ENCODE assay signal across 9 cellular contexts in the genomic region with DNA sequence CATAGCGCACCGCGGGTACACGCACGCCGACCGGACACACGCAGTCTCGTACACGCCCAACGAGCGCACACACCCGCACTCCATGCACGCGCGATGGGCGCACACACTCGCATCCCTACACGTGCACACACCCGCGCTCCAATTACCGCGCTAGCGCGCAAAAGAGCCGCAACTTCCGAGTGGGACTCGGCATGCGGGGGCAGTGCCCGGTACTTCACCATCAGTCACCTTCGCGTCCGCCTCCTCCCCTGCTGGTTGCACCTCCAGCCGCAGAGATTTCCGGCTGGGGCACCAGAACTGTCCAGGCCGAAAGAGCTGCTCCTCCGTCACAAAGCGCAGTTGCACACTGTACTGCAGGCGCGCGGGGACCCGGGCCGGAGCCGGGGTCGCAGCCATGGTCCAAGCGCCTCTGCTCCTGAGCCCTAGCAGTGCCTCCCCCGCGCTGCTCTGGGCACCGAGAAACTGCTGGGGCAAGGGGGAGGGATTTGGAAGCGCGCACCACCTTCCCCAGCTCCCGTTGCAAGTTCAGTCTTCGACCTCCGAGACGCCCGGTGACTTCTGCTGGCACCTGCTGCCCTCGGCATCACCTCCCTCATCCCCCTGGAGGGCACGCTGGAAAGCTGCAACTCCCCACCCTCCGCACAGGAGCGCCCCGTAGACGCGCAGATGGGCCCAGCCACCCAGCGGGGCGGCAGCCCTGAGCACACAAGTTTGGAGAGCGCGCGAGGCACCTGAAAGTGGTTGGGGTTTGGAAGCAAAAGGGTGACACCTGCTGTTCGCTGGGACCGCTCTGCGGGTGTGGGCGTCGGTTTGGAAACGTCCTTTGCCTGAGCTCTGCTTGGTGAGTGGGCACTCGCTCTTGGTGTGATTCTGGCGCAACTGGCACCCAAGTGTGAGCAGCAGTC.
A peak's percentile ranks its signal among the peaks of the same experiment; 100 is the strongest.
DNase-seq lines count a peak whose midpoint lies in the region; ATAC-seq, FAIRE-seq and TF ChIP-seq lines count a peak whose summit lies in the region.
"Had no signal": no experiment of that assay in that cellular context is flagged by ENCODE, and none has a peak within 500 bp of the region (broad histone marks: within the 10 kb centered on the region; RNA-seq: fewer than 3 reads in every experiment).

No MANE protein-coding gene starts in this region.

- no peaks in the 10 kb centered on the region for H3K9me3 Mint-ChIP-seq in stimulated activated effector memory CD8-positive, alpha-beta T cell treated with anti-CD3 and anti-CD28 coated beads, Interleukin-12 subunit alpha, Interleukin-12 subunit beta, amount 100 ng/mL, for 72 hours
- H3K9me3 Mint-ChIP-seq: CD8-positive, alpha-beta T cell had no signal

- H3K27ac Mint-ChIP-seq in stimulated activated effector memory CD8-positive, alpha-beta T cell treated with anti-CD3 and anti-CD28 coated beads, Interleukin-12 subunit alpha, Interleukin-12 subunit beta, amount 100 ng/mL, for 72 hours, result no peak overlapping the region
- H3K27ac Mint-ChIP-seq: CD8-positive, alpha-beta T cell had no signal

- H4K20me1 ChIP-seq in OCI-LY1 (ENCODE audit: insufficient read depth, low read length) (no peaks in the 10 kb centered on the region), mammary epithelial cell (ENCODE audit: insufficient read depth, low read length) (no peaks in the 10 kb centered on the region), HepG2 (ENCODE audit: insufficient read depth, low read length) (no peaks in the 10 kb centered on the region)

- H3K4me3 ChIP-seq in HUES48 (ENCODE audit: low read depth, low read length) (peak overlapping the region; percentile 79), OCI-LY1 (ENCODE audit: low read depth, low read length, poor library complexity, severe bottlenecking) (no peak overlapping the region), mammary epithelial cell (replicated peaks in 1 of 3; ENCODE audit: insufficient read depth in 1 of 3, low read depth in 2 of 3, low read length in 3 of 3) (peak overlapping the region in 2 of 3 experiments; percentile 24 to 26), HepG2 (replicated peaks in 1 of 3; ENCODE audit: insufficient read depth in 1 of 3, low read depth in 2 of 3, low read length in 3 of 3) (peak overlapping the region; percentile 32 to 68 (median 34); a peak in 4 of 6 replicates)

- peak; percentile 28 for FAIRE-seq in HepG2 (lab: Jason Lieb, UNC)

- TF ChIP-seq CTCF in OCI-LY1 (IDR thresholded peaks at IDR 0.05; ENCODE audit: low read length) (peak; percentile 35; the same call in 1 of the 2 replicates), mammary epithelial cell (conservative IDR thresholded peaks at IDR 0.05 in 1 of 2, IDR thresholded peaks at IDR 0.05 in 1 of 2; ENCODE audit: extremely low read depth in 1 of 2, insufficient read depth in 1 of 2, low read depth in 1 of 2, low read length in 2 of 2) (peak; percentile 38 to 68), HepG2 (CRISPR knock-in tag; IDR thresholded peaks at IDR 0.05) (peak; percentile 99)

- peak; percentile 57 for DNase-seq in activated CD8-positive, alpha-beta memory T cell treated with anti-CD3 and anti-CD28 coated beads for 24 hours
- DNase-seq in activated CD8-positive, alpha-beta memory T cell treated with anti-CD3 and anti-CD28 coated beads, Interleukin-2, amount 50 U/mL, for 4 hours, result no peak
- DNase-seq in mammary epithelial cell, result peak; percentile 60
- peak; percentile 64 for DNase-seq in HepG2 (ENCODE audit: low spot score)
- no peak for DNase-seq in stimulated activated effector memory CD8-positive, alpha-beta T cell treated with anti-CD3 and anti-CD28 coated beads, Interleukin-12 subunit alpha, Interleukin-12 subunit beta, amount 100 ng/mL, for 72 hours (ENCODE audit: low spot score in 2 of 2)

- intact Hi-C loops in mammary epithelial cell (cut with micrococcal nuclease), result loop anchor here (1.0 kb wide), 3 partner anchors 173 to 324 kb away; no protein-coding TSS in a partner anchor
- intact Hi-C loops in HepG2 (cut with micrococcal nuclease; ENCODE audit: unreplicated experiment), result loop anchor here (1.0 kb wide), 3 partner anchors 173 to 324 kb away; no protein-coding TSS in a partner anchor

- WGBS in mammary epithelial cell (ENCODE audit: low coverage, missing lambda C conversion rate), result 2% methylated on average over 22 of the region's 76 CpGs
- 66% methylated on average over 33 of the region's 76 CpGs for WGBS in HepG2 (ENCODE audit: low lambda C conversion rate)

- TF ChIP-seq EP300 in HepG2 (IDR thresholded peaks at IDR 0.05; ENCODE audit: low read depth in 2 of 2, low read length in 2 of 2), result no peak
- no peak for TF ChIP-seq EP300 in HepG2 (CRISPR knock-in tag; IDR thresholded peaks at IDR 0.05; ENCODE audit: borderline replicate concordance)

- H2AFZ ChIP-seq in OCI-LY1 (ENCODE audit: low read length), result no peak overlapping the region
- H2AFZ ChIP-seq in mammary epithelial cell (ENCODE audit: low read depth, low read length), result peak overlapping the region; percentile 17
- H2AFZ ChIP-seq in HepG2 (ENCODE audit: low read length), result peak overlapping the region; percentile 6

- no peaks in the 10 kb centered on the region for H3K9me3 ChIP-seq in HUES48 (ENCODE audit: control insufficient read depth, insufficient read depth, low read length)
- H3K9me3 ChIP-seq in OCI-LY1 (ENCODE audit: low read length), result no peaks in the 10 kb centered on the region
- H3K9me3 ChIP-seq in mammary epithelial cell (replicated peaks; ENCODE audit: insufficient read depth, low read length), result no peaks in the 10 kb centered on the region
- H3K9me3 ChIP-seq in HepG2 (ENCODE audit: low read length), result no peaks in the 10 kb centered on the region

- BruUV-seq in mammary epithelial cell (replicated peaks; lab: Mats Ljungman, UMichigan) (no TSS peak), HepG2 (replicated peaks; lab: Mats Ljungman, UMichigan) (no TSS peak)

- POLR2A ChIA-PET in HepG2 (lab: Yijun Ruan, JAX), result interaction anchor here (1.4 kb wide), 1 partner anchor 323 kb away, joined by 4 read pairs; no protein-coding TSS in a partner anchor

- no peaks in the 10 kb centered on the region for H3K9me2 ChIP-seq in OCI-LY1 (ENCODE audit: low read depth, low read length)

- no peaks in the 10 kb centered on the region for H3F3A ChIP-seq in OCI-LY1 (ENCODE audit: insufficient read depth, low read length)

- H3K4me1 Mint-ChIP-seq in stimulated activated effector memory CD8-positive, alpha-beta T cell treated with anti-CD3 and anti-CD28 coated beads, Interleukin-12 subunit alpha, Interleukin-12 subunit beta, amount 100 ng/mL, for 72 hours, result peaks cover 7% of the 10 kb centered on the region

- peak overlapping the region; percentile 40 for H3K4me3 Mint-ChIP-seq in stimulated activated effector memory CD8-positive, alpha-beta T cell treated with anti-CD3 and anti-CD28 coated beads, Interleukin-12 subunit alpha, Interleukin-12 subunit beta, amount 100 ng/mL, for 72 hours
- H3K4me3 Mint-ChIP-seq: CD8-positive, alpha-beta T cell had no signal

- no peak overlapping the region for H3K9ac ChIP-seq in HUES48 (ENCODE audit: low read depth, low read length)
- H3K9ac ChIP-seq in OCI-LY1 (ENCODE audit: low read length), result no peak overlapping the region
- H3K9ac ChIP-seq in mammary epithelial cell (ENCODE audit: insufficient read depth, low read length), result no peak overlapping the region
- no peak overlapping the region for H3K9ac ChIP-seq in HepG2 (ENCODE audit: insufficient read depth, low read depth, low read length)

- H3K79me2 ChIP-seq in OCI-LY1 (ENCODE audit: insufficient read depth, low read length) (no peaks in the 10 kb centered on the region), mammary epithelial cell (ENCODE audit: insufficient read depth, low read length) (no peaks in the 10 kb centered on the region), HepG2 (ENCODE audit: insufficient read depth, low read length) (no peaks in the 10 kb centered on the region)

- in situ Hi-C loops in mammary epithelial cell (cut with MboI; ENCODE audit: low sequenced_read_pairs in 2 of 2) (loop anchor here (5.0 to 10.0 kb wide), 2 partner anchors 309 to 326 kb away; no protein-coding TSS in a partner anchor), HepG2 (cut with HindIII; ENCODE audit: extremely low pct_ligation_motif_present, low pct_unique_long_range_greater_than_20kb) (loop anchor here (5.0 kb wide), 1 partner anchor 324 kb away; no protein-coding TSS in a partner anchor)

- no peak overlapping the region for H3K4me2 ChIP-seq in OCI-LY1 (ENCODE audit: low read length)
- peak overlapping the region; percentile 74 for H3K4me2 ChIP-seq in mammary epithelial cell (ENCODE audit: insufficient read depth, low read depth, low read length)
- peak overlapping the region; percentile 72 for H3K4me2 ChIP-seq in HepG2 (ENCODE audit: low read depth, low read length)

- ATAC-seq in HepG2 (peak; percentile 91), HG03457 (IDR thresholded peaks at IDR 0.05; ENCODE audit: unreplicated experiment) (no peak)
- peak; percentile 53 for ATAC-seq in stimulated activated effector memory CD8-positive, alpha-beta T cell treated with anti-CD3 and anti-CD28 coated beads, Interleukin-12 subunit alpha, Interleukin-12 subunit beta, amount 100 ng/mL, for 72 hours
- ATAC-seq: CD8-positive, alpha-beta T cell had no signal

- TF ChIP-seq RAD21 in HepG2 (CRISPR knock-in tag; IDR thresholded peaks at IDR 0.05), result peak; percentile 94

- no peaks in the 10 kb centered on the region for H3K36me3 ChIP-seq in HUES48 (ENCODE audit: control insufficient read depth, insufficient read depth, low read length)
- no peaks in the 10 kb centered on the region for H3K36me3 ChIP-seq in OCI-LY1 (ENCODE audit: insufficient read depth, low read length)
- H3K36me3 ChIP-seq in mammary epithelial cell (ENCODE audit: insufficient read depth, low read length), result no peaks in the 10 kb centered on the region
- no peaks in the 10 kb centered on the region for H3K36me3 ChIP-seq in HepG2 (replicated peaks in 1 of 2; ENCODE audit: control insufficient read depth in 1 of 2, insufficient read depth in 2 of 2, low read length in 2 of 2)

- H3K27me3 ChIP-seq in HUES48 (ENCODE audit: control insufficient read depth, insufficient read depth, low read length), result peaks cover 40% of the 10 kb centered on the region
- no peaks in the 10 kb centered on the region; the same call in 1 of the 2 replicates for H3K27me3 ChIP-seq in OCI-LY1 (ENCODE audit: insufficient read depth, low read length)
- peaks cover 20% of the 10 kb centered on the region for H3K27me3 ChIP-seq in mammary epithelial cell (ENCODE audit: insufficient read depth, low read length)
- peaks cover 4 to 9% of the 10 kb centered on the region in 2 experiments; a peak in 4 of 5 replicates for H3K27me3 ChIP-seq in HepG2 (ENCODE audit: control insufficient read depth in 1 of 2, insufficient read depth in 2 of 2, low read length in 2 of 2)

- CTCF ChIA-PET in mammary epithelial cell (lab: Charles Lee; ENCODE audit: low non-redundant PET), result interaction anchor here (0.5 to 0.7 kb wide), 2 partner anchors 298 to 1167 kb away, joined by 3 to 4 read pairs; no protein-coding TSS in a partner anchor
- CTCF ChIA-PET in HepG2 (lab: Yijun Ruan, JAX; ENCODE audit: low intra/inter-chr PET ratio, low total read pairs), result interaction anchor here (0.6 to 1.8 kb wide), 5 partner anchors 173 to 323 kb away, joined by 4 to 13 read pairs (median 12); no protein-coding TSS in a partner anchor

- dilution Hi-C loops in mammary epithelial cell (cut with HindIII; ENCODE audit: low sequenced_read_pairs), result no loop called here

- H3K4me1 ChIP-seq in HUES48 (ENCODE audit: control insufficient read depth, insufficient read depth, low read length) (peaks cover 11% of the 10 kb centered on the region; the same call in 1 of the 2 replicates), OCI-LY1 (ENCODE audit: insufficient read depth, low read length, severe bottlenecking) (no peaks in the 10 kb centered on the region), mammary epithelial cell (ENCODE audit: insufficient read depth, low read length) (no peaks in the 10 kb centered on the region), HepG2 (ENCODE audit: insufficient read depth, low read length) (peaks cover 35% of the 10 kb centered on the region)

- TF ChIP-seq POLR2A in HepG2 (IDR thresholded peaks at IDR 0.05; ENCODE audit: insufficient read depth in 1 of 2, low read depth in 2 of 2, low read length in 2 of 2), result no peak

- H3K36me3 Mint-ChIP-seq in stimulated activated effector memory CD8-positive, alpha-beta T cell treated with anti-CD3 and anti-CD28 coated beads, Interleukin-12 subunit alpha, Interleukin-12 subunit beta, amount 100 ng/mL, for 72 hours, result no peaks in the 10 kb centered on the region
- H3K36me3 Mint-ChIP-seq: CD8-positive, alpha-beta T cell had no signal

- no peak overlapping the region for H3K27ac ChIP-seq in HUES48 (ENCODE audit: low read depth, low read length)
- H3K27ac ChIP-seq in OCI-LY1 (ENCODE audit: low read depth, low read length, poor library complexity, severe bottlenecking), result no peak overlapping the region
- no peak overlapping the region for H3K27ac ChIP-seq in mammary epithelial cell (ENCODE audit: insufficient read depth, low read depth, low read length)
- no peak overlapping the region for H3K27ac ChIP-seq in HepG2 (ENCODE audit: extremely low read length, insufficient read depth, low read length)

Comparison
In these comparisons a context has a peak if more than half of its experiments do, and no peak if none do; other contexts are left out.
1. DNase-seq: peak in activated CD8-positive, alpha-beta memory T cell treated with anti-CD3 and anti-CD28 coated beads for 24 hours (single experiment), mammary epithelial cell (single experiment) and HepG2 (single experiment); none in activated CD8-positive, alpha-beta memory T cell treated with anti-CD3 and anti-CD28 coated beads, Interleukin-2, amount 50 U/mL, for 4 hours (single experiment) and stimulated activated effector memory CD8-positive, alpha-beta T cell treated with anti-CD3 and anti-CD28 coated beads, Interleukin-12 subunit alpha, Interleukin-12 subunit beta, amount 100 ng/mL, for 72 hours (0 of 2).
2. CTCF ChIP-seq: peak in every context shown above with its lines; median percentile 99 in HepG2; 53 in mammary epithelial cell; 35 in OCI-LY1.